ENCODE assay signal across 9 cellular contexts in genomic region chr18:57446322-57446721, GRCh38. TPM values are rescaled to one million over a fixed set of nuclear protein-coding genes. Genes with fewer than 3 reads are reported as not detected.
A peak's percentile ranks its signal among the peaks of the same experiment; 100 is the strongest.
DNase-seq lines count a peak whose midpoint lies in the region; ATAC-seq and TF ChIP-seq lines count a peak whose summit lies in the region.
"Had no signal": no experiment of that assay in that cellular context is flagged by ENCODE, and none has a peak within 500 bp of the region (broad histone marks: within the 10 kb centered on the region; RNA-seq: fewer than 3 reads in every experiment).

No MANE protein-coding gene starts in this region.

- peaks cover 93% of the 10 kb centered on the region for H3K36me3 Mint-ChIP-seq in Calu3 (ENCODE audit: insufficient read depth, unreplicated experiment)

- no TSS peak for BruUV-seq in Calu3 (replicated peaks; lab: Mats Ljungman, UMichigan)

- intact Hi-C loops in Calu3 (cut with micrococcal nuclease; ENCODE audit: unreplicated experiment) = loop anchor here (5.0 to 10.0 kb wide), 4 partner anchors 116 to 702 kb away; partner anchors contain the start of gene BOD1L2

- TF ChIP-seq POLR2A in upper lobe of left lung (IDR thresholded peaks at IDR 0.05) = no peak

- H3K4me3 Mint-ChIP-seq in Calu3 (ENCODE audit: low read depth, unreplicated experiment) = peak overlapping the region; percentile 96
- H3K4me3 Mint-ChIP-seq: activated T-cell treated with anti-CD3 and anti-CD28 coated beads, Interleukin-2, amount 50 U/mL, for 72 hours had no signal

- H3K36me3 ChIP-seq in upper lobe of left lung = no peaks in the 10 kb centered on the region
- H3K36me3 ChIP-seq in effector memory CD4-positive, alpha-beta T cell (ENCODE audit: control insufficient read depth, insufficient read depth, low read length) = no peaks in the 10 kb centered on the region

- peak overlapping the region; percentile 79 for H3K27ac Mint-ChIP-seq in Calu3 (ENCODE audit: unreplicated experiment)
- H3K27ac Mint-ChIP-seq: activated T-cell treated with anti-CD3 and anti-CD28 coated beads, Interleukin-2, amount 50 U/mL, for 72 hours had no signal

- ATAC-seq in upper lobe of left lung (ENCODE audit: low FRiP score in 2 of 2) (no peak), GM19351 (IDR thresholded peaks at IDR 0.05; ENCODE audit: unreplicated experiment) (no peak)

- no peak overlapping the region for H3K27ac ChIP-seq in upper lobe of left lung
- H3K27ac ChIP-seq in effector memory CD4-positive, alpha-beta T cell (ENCODE audit: insufficient read depth, low read length, poor library complexity, severe bottlenecking) = no peak overlapping the region

- no peak for TF ChIP-seq EP300 in upper lobe of left lung (IDR thresholded peaks at IDR 0.05)

- H3K4me1 Mint-ChIP-seq in Calu3 (ENCODE audit: low read depth, unreplicated experiment) = peaks cover 92% of the 10 kb centered on the region

- H3K27me3 Mint-ChIP-seq in Calu3 (ENCODE audit: unreplicated experiment) = no peaks in the 10 kb centered on the region

- H3K27me3 ChIP-seq in upper lobe of left lung = peaks cover 1 to 16% (median 11%) of the 10 kb centered on the region in 4 donors
- peaks cover 19% of the 10 kb centered on the region for H3K27me3 ChIP-seq in effector memory CD4-positive, alpha-beta T cell (replicated peaks; ENCODE audit: control insufficient read depth, insufficient read depth, low read length, poor library complexity, severe bottlenecking)

- no peaks in the 10 kb centered on the region for H3K9me3 Mint-ChIP-seq in Calu3 (ENCODE audit: low read depth, unreplicated experiment)
- H3K9me3 Mint-ChIP-seq: activated T-cell treated with anti-CD3 and anti-CD28 coated beads, Interleukin-2, amount 50 U/mL, for 72 hours had no signal

- WGBS in upper lobe of left lung, 2 donors = 1 to 7% methylated on average over 3 to 4 of the region's 4 CpGs

- TF ChIP-seq CTCF in Calu3 (IDR thresholded peaks at IDR 0.05; ENCODE audit: unreplicated experiment) = peak; percentile 81
- TF ChIP-seq CTCF in HFF-Myc (IDR thresholded peaks at IDR 0.05; ENCODE audit: low read depth, low read length, missing control alignments) = peak; percentile 61
- TF ChIP-seq CTCF in upper lobe of left lung (IDR thresholded peaks at IDR 0.05) = peak in 1 of 6 experiments; percentile 19

- CTCF ChIA-PET in Calu3 (lab: Charles Lee) = interaction anchor here (2.0 kb wide), 1 partner anchor 11 kb away, joined by 6 read pairs; the partner anchor contains the start of gene ONECUT2

- H3K9me3 ChIP-seq in upper lobe of left lung = no peaks in the 10 kb centered on the region
- H3K9me3 ChIP-seq in effector memory CD4-positive, alpha-beta T cell (ENCODE audit: control insufficient read depth, low read length) = no peaks in the 10 kb centered on the region

- DNase-seq in Calu3 (peak; percentile 77), HFF-Myc (ENCODE audit: extremely low read depth, low read depth) (no peak), SHP77 treated with DMSO at 0.1 percent for 48 hours (lab: John Stamatoyannopoulos, UW) (peak; percentile 12), iPS-NIHi7 (ENCODE audit: extremely low spot score) (peak; percentile 66), upper lobe of left lung (no peak)
- no peak for DNase-seq in activated CD4-positive, alpha-beta T cell treated with anti-CD3 and anti-CD28 coated beads for 48 hours
- no peak for DNase-seq in effector memory CD4-positive, alpha-beta T cell

- H3K4me3 ChIP-seq in HFF-Myc (replicated peaks; ENCODE audit: low read depth, low read length) = no peak overlapping the region
- no peak overlapping the region for H3K4me3 ChIP-seq in upper lobe of left lung
- no peak overlapping the region for H3K4me3 ChIP-seq in effector memory CD4-positive, alpha-beta T cell (ENCODE audit: insufficient read depth, low read depth, low read length, poor library complexity, severe bottlenecking)

- peaks cover 0 to 3% (median 2%) of the 10 kb centered on the region in 4 donors for H3K4me1 ChIP-seq in upper lobe of left lung
- H3K4me1 ChIP-seq in effector memory CD4-positive, alpha-beta T cell (ENCODE audit: control insufficient read depth, insufficient read depth, low read length, poor library complexity, severe bottlenecking) = no peaks in the 10 kb centered on the region

RNA-seq across cellular contexts. Expression of gene ONECUT2, which starts 11.1 kb away (rescaled TPM):
- total RNA-seq in Calu3 (2022) (182 and 209 TPM in 2 replicates), upper lobe of left lung (under 1 TPM in 3 of 6 donors, not detected in 3; 0.06 to 0.24 (median 0.10) TPM)

Comparison
In these comparisons a context has a peak if more than half of its experiments do, and no peak if none do; other contexts are left out.
1. DNase-seq: peak in Calu3 (single experiment), SHP77 treated with DMSO at 0.1 percent for 48 hours (single experiment) and iPS-NIHi7 (single experiment); none in HFF-Myc (single experiment), activated CD4-positive, alpha-beta T cell treated with anti-CD3 and anti-CD28 coated beads for 48 hours (single experiment), upper lobe of left lung (0 of 2) and effector memory CD4-positive, alpha-beta T cell (0 of 3).
2. RNA of gene ONECUT2, which starts 11.1 kb away (total RNA-seq): 182 to 209 TPM in Calu3; 0.06 to 0.24 TPM in upper lobe of left lung; every median in the first group is over 100 times any median in the second.